In the genomic region with DNA sequence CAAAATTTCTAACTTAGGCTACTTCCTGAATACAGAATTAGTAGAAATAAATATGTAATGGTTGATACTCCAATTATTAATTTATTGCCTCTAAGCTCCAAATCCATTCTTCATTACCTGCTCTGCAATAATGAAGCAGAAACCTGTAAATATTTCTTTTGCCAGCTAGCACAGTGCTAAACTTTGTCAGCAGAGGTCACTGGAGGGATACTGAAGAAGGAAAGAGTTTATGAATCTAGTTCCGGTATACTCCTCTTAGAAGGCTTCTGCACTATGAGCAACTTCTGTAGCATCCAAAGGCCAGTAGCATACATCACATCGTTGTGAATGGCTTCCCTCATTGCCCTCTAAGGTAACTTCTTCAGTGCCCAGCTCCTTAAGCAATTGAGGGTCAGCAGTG, we compare ENCODE assay signal across 10 cellular contexts.
A peak's percentile ranks its signal among the peaks of the same experiment; 100 is the strongest.
DNase-seq lines count a peak whose midpoint lies in the region; ATAC-seq and TF ChIP-seq lines count a peak whose summit lies in the region.
"Had no signal": no experiment of that assay in that cellular context is flagged by ENCODE, and none has a peak within 500 bp of the region (broad histone marks: within the 10 kb centered on the region; RNA-seq: fewer than 3 reads in every experiment).

No MANE protein-coding gene starts in this region.

- H2BK12ac ChIP-seq in mesenchymal stem cell (ENCODE audit: low read length in 2 of 2), result no peak overlapping the region

- H3K4me2 ChIP-seq in Karpas-422 (ENCODE audit: low read depth, low read length, poor library complexity, severe bottlenecking), result no peak overlapping the region
- H3K4me2 ChIP-seq in mesenchymal stem cell (ENCODE audit: low read length, poor library complexity, severe bottlenecking), result no peak overlapping the region

- TF ChIP-seq EP300 in tibial nerve (IDR thresholded peaks at IDR 0.05), result no peak

- no peak overlapping the region for H3K27ac Mint-ChIP-seq in activated naive CD4-positive, alpha-beta T cell treated with anti-CD3 and anti-CD28 coated beads for 36 hours

- no peak overlapping the region for H3K23ac ChIP-seq in mesenchymal stem cell (ENCODE audit: low read length in 2 of 2)

- 27% methylated on average over 2 of the region's 2 CpGs for WGBS in mesenchymal stem cell
- 43 to 74% methylated on average over 2 of the region's 2 CpGs for WGBS in tibial nerve, 2 donors

- CTCF ChIA-PET in activated naive CD4-positive, alpha-beta T cell treated with anti-CD3 and anti-CD28 coated beads for 36 hours (lab: Charles Lee), result no interaction called here

- H2BK15ac ChIP-seq in mesenchymal stem cell (ENCODE audit: low read depth, poor library complexity, severe bottlenecking), result no peak overlapping the region

- no peaks in the 10 kb centered on the region for H4K20me1 ChIP-seq in Karpas-422 (ENCODE audit: insufficient read depth, low read depth, low read length)

- H3K4me1 Mint-ChIP-seq in activated naive CD4-positive, alpha-beta T cell treated with anti-CD3 and anti-CD28 coated beads for 36 hours (ENCODE audit: low read depth), result no peaks in the 10 kb centered on the region

- H3K14ac ChIP-seq in mesenchymal stem cell (ENCODE audit: low read length in 2 of 2), result no peak overlapping the region

- H3K36me3 Mint-ChIP-seq in activated naive CD4-positive, alpha-beta T cell treated with anti-CD3 and anti-CD28 coated beads for 36 hours (ENCODE audit: low read depth), result no peaks in the 10 kb centered on the region

- H2AK5ac ChIP-seq in mesenchymal stem cell (ENCODE audit: low read length, severe bottlenecking), result no peak overlapping the region

- H3K9me3 ChIP-seq in Karpas-422 (ENCODE audit: low read length) (no peaks in the 10 kb centered on the region), mesenchymal stem cell (ENCODE audit: control insufficient read depth, low read length) (peaks cover 8% of the 10 kb centered on the region), tibial nerve (peaks cover 0 to 20% (median 0%) of the 10 kb centered on the region in 4 donors)
- H3K9me3 ChIP-seq: uterus had no signal

- H3K18ac ChIP-seq in mesenchymal stem cell (ENCODE audit: low read depth in 1 of 2, low read length in 2 of 2), result no peak overlapping the region

- H3K36me3 ChIP-seq in Karpas-422 (ENCODE audit: insufficient read depth, low read length), result no peaks in the 10 kb centered on the region
- no peaks in the 10 kb centered on the region for H3K36me3 ChIP-seq in mesenchymal stem cell (ENCODE audit: control insufficient read depth in 1 of 2, insufficient read depth in 2 of 2, low read depth in 1 of 2, low read length in 2 of 2)
- H3K36me3 ChIP-seq in tibial nerve, result no peaks in the 10 kb centered on the region
- H3K36me3 ChIP-seq: uterus had no signal

- no peaks in the 10 kb centered on the region for H3K79me1 ChIP-seq in mesenchymal stem cell (replicated peaks; ENCODE audit: low read length, poor library complexity, severe bottlenecking)

- H3K4me3 ChIP-seq in Karpas-422 (ENCODE audit: low read length) (no peak overlapping the region), mesenchymal stem cell (ENCODE audit: insufficient read depth in 1 of 2, low read depth in 1 of 2, low read length in 2 of 2) (no peak overlapping the region), tibial nerve (no peak overlapping the region)
- H3K4me3 ChIP-seq: uterus had no signal

- H3K4me1 ChIP-seq in Karpas-422 (ENCODE audit: low read length) (no peaks in the 10 kb centered on the region), mesenchymal stem cell (ENCODE audit: control insufficient read depth, insufficient read depth, low read depth, low read length) (no peaks in the 10 kb centered on the region), tibial nerve (no peaks in the 10 kb centered on the region)
- H3K4me1 ChIP-seq: uterus had no signal

- no peak for ATAC-seq in HG03097 (IDR thresholded peaks at IDR 0.05; ENCODE audit: low FRiP score, unreplicated experiment)

- no peaks in the 10 kb centered on the region for H3K79me2 ChIP-seq in Karpas-422 (ENCODE audit: low read length)

- H3K9me2 ChIP-seq in Karpas-422 (replicated peaks; ENCODE audit: insufficient read depth, low read length), result no peaks in the 10 kb centered on the region

- H3K27me3 ChIP-seq in Karpas-422 (ENCODE audit: low read length) (no peaks in the 10 kb centered on the region), mesenchymal stem cell (ENCODE audit: control insufficient read depth in 1 of 2, insufficient read depth in 1 of 2, low read length in 2 of 2) (no peaks in the 10 kb centered on the region), tibial nerve (no peaks in the 10 kb centered on the region)
- H3K27me3 ChIP-seq: uterus had no signal

- H3K9ac ChIP-seq in Karpas-422 (ENCODE audit: low read length) (no peak overlapping the region), mesenchymal stem cell (ENCODE audit: low read length) (no peak overlapping the region)

- H3K27ac ChIP-seq in Karpas-422 (ENCODE audit: low read length) (no peak overlapping the region), mesenchymal stem cell (ENCODE audit: low read length, poor library complexity, severe bottlenecking) (no peak overlapping the region), tibial nerve (no peak overlapping the region)
- H3K27ac ChIP-seq: uterus had no signal

- peak; percentile 12 for DNase-seq in NCI-H1694 treated with DMSO at 0.1 percent for 48 hours (lab: John Stamatoyannopoulos, UW)
- no peak for DNase-seq in NCI-H1694 (lab: John Stamatoyannopoulos, UW)
- DNase-seq in Karpas-422, result peak; percentile 75
- DNase-seq in SW480 (ENCODE audit: low spot score), result peak; percentile 22
- peak; percentile 4 for DNase-seq in mesenchymal stem cell
- DNase-seq in tibial nerve (ENCODE audit: low spot score in 2 of 2), result no peak
- no peak for DNase-seq in activated naive CD4-positive, alpha-beta T cell treated with anti-CD3 and anti-CD28 coated beads for 36 hours
- DNase-seq: NCI-H226, uterus had no signal

- H3K4me3 Mint-ChIP-seq in activated naive CD4-positive, alpha-beta T cell treated with anti-CD3 and anti-CD28 coated beads for 36 hours, result no peak overlapping the region

- intact Hi-C loops in activated naive CD4-positive, alpha-beta T cell treated with anti-CD3 and anti-CD28 coated beads for 36 hours (cut with micrococcal nuclease), result no loop called here

- no peak overlapping the region for H3K4ac ChIP-seq in mesenchymal stem cell (ENCODE audit: low read depth in 1 of 2, low read length in 2 of 2)

- no peak overlapping the region for H2BK120ac ChIP-seq in mesenchymal stem cell (ENCODE audit: low read depth, low read length)

- H2AFZ ChIP-seq in Karpas-422 (ENCODE audit: low read length) (no peak overlapping the region; the same call in 1 of the 2 replicates), mesenchymal stem cell (ENCODE audit: low read depth, low read length) (no peak overlapping the region)

- no peaks in the 10 kb centered on the region for H3K27me3 Mint-ChIP-seq in activated naive CD4-positive, alpha-beta T cell treated with anti-CD3 and anti-CD28 coated beads for 36 hours (ENCODE audit: low read depth)

- TF ChIP-seq POLR2A in tibial nerve (IDR thresholded peaks at IDR 0.05), result no peak

- no peak overlapping the region for H4K8ac ChIP-seq in mesenchymal stem cell (ENCODE audit: low read length)

- H3K9me3 Mint-ChIP-seq in activated naive CD4-positive, alpha-beta T cell treated with anti-CD3 and anti-CD28 coated beads for 36 hours, result no peaks in the 10 kb centered on the region

- no peak overlapping the region for H2BK5ac ChIP-seq in mesenchymal stem cell (ENCODE audit: low read depth, low read length, poor library complexity, severe bottlenecking)

- TF ChIP-seq CTCF in tibial nerve (IDR thresholded peaks at IDR 0.05), result no peak

- no peak overlapping the region for H4K91ac ChIP-seq in mesenchymal stem cell (ENCODE audit: low read length)

Comparison
In these comparisons a context has a peak if more than half of its experiments do, and no peak if none do; other contexts are left out.
1. DNase-seq: peak in NCI-H1694 treated with DMSO at 0.1 percent for 48 hours (single experiment), Karpas-422 (single experiment), SW480 (single experiment) and mesenchymal stem cell (single experiment); none in NCI-H1694 (single experiment), tibial nerve (0 of 2) and activated naive CD4-positive, alpha-beta T cell treated with anti-CD3 and anti-CD28 coated beads for 36 hours (single experiment).